ENCODE assay signal across 1 cellular context in genomic region chr4:17786567-17786966, GRCh38.
TF ChIP-seq lines count a peak whose summit lies in the region.

No MANE protein-coding gene starts in this region.

TF ChIP-seq in K562, 482 proteins besides CTCF, POLR2A, EP300 and RAD21:
- TF ChIP-seq MBD2 (IDR thresholded peaks at IDR 0.05; ENCODE audit: borderline replicate concordance, low read depth): no peak
- peak; percentile 25; the same call in 1 of the 2 replicates for TF ChIP-seq ZNF316 (IDR thresholded peaks at IDR 0.05)
- TF ChIP-seq NFE2 (IDR thresholded peaks at IDR 0.05; ENCODE audit: low read depth): peak; percentile 39
